Comparison of ENCODE assay signal across 1 cellular context in genomic region chr11:127003260-127003981, GRCh38.
TF ChIP-seq lines count a peak whose summit lies in the region.

No MANE protein-coding gene starts in this region.

TF ChIP-seq in SK-N-SH, 30 proteins besides CTCF, POLR2A, EP300 and RAD21 (continued from another document):
- TF ChIP-seq, protein P1, sequence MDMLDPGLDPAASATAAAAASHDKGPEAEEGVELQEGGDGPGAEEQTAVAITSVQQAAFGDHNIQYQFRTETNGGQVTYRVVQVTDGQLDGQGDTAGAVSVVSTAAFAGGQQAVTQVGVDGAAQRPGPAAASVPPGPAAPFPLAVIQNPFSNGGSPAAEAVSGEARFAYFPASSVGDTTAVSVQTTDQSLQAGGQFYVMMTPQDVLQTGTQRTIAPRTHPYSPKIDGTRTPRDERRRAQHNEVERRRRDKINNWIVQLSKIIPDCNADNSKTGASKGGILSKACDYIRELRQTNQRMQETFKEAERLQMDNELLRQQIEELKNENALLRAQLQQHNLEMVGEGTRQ (IDR thresholded peaks at IDR 0.05; ENCODE audit: borderline replicate concordance, low read depth, low read length), result no peak
- TF ChIP-seq EZH2phosphoT487 (IDR thresholded peaks at IDR 0.05; ENCODE audit: borderline replicate concordance, low read depth) (no peak), MEF2A (IDR thresholded peaks at IDR 0.05; ENCODE audit: borderline replicate concordance, low read depth) (no peak), NFIC (IDR thresholded peaks at IDR 0.05; ENCODE audit: borderline replicate concordance) (no peak; the same call in 1 of the 2 replicates), RCOR1 (IDR thresholded peaks at IDR 0.05; ENCODE audit: low read length) (no peak), POLR2AphosphoS5 (IDR thresholded peaks at IDR 0.05; ENCODE audit: low read depth, low read length) (no peak), SMC3 (IDR thresholded peaks at IDR 0.05; ENCODE audit: low read depth, low read length) (peak; percentile 33), TAF1 (IDR thresholded peaks at IDR 0.05; ENCODE audit: borderline replicate concordance, low read depth, low read length) (no peak), PBX3 (IDR thresholded peaks at IDR 0.05) (0 out of 2 replicates have a peak, but pooled peaks have one; percentile 9)
- TF ChIP-seq, protein P2, sequence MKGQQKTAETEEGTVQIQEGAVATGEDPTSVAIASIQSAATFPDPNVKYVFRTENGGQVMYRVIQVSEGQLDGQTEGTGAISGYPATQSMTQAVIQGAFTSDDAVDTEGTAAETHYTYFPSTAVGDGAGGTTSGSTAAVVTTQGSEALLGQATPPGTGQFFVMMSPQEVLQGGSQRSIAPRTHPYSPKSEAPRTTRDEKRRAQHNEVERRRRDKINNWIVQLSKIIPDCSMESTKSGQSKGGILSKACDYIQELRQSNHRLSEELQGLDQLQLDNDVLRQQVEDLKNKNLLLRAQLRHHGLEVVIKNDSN (IDR thresholded peaks at IDR 0.05; ENCODE audit: borderline replicate concordance, low read depth), result no peak; the same call in 1 of the 2 replicates
- TF ChIP-seq, protein P3, sequence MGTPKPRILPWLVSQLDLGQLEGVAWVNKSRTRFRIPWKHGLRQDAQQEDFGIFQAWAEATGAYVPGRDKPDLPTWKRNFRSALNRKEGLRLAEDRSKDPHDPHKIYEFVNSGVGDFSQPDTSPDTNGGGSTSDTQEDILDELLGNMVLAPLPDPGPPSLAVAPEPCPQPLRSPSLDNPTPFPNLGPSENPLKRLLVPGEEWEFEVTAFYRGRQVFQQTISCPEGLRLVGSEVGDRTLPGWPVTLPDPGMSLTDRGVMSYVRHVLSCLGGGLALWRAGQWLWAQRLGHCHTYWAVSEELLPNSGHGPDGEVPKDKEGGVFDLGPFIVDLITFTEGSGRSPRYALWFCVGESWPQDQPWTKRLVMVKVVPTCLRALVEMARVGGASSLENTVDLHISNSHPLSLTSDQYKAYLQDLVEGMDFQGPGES (IDR thresholded peaks at IDR 0.05; ENCODE audit: low read depth, low read length), result no peak
- TF ChIP-seq, protein P4, sequence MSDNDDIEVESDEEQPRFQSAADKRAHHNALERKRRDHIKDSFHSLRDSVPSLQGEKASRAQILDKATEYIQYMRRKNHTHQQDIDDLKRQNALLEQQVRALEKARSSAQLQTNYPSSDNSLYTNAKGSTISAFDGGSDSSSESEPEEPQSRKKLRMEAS (IDR thresholded peaks at IDR 0.05; ENCODE audit: low read depth), result peak; percentile 67; the same call in 1 of the 2 replicates
